In the genomic region with DNA sequence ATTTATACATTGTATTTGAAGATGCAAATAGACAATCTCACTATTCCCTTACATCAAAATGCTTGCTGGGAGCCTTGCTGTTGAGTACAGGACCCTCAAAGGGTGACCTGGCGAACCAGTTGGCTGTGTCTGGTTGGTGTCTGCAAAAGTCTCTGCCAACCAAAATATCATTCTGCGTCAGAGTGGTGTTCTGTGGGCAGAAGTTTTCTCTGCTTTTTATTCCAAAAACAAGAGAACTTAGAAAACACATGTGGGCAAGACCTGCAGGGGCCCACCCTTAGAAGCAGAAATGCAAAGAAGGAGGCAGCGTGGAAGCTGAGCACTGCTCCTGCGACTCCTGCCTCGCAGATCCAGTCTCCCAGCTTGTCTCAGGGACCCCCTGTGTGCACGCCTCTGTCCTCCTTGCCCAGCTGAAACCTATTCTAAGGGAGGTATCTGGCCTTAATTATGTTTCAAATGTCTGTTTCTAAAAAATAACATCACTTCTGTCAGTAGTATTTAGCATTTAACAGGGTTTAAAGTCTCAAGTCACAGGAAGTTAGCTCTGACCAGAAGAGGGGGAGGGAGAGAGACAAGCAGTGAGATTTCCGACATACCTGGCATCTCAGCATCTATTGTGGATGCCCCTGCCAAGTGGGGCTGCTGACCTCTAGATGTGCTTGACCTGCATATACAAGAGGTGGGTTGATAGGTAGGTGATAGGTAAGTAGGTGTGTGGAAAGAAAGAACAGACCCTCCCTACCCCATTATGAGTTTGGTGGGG, we compare ENCODE assay signal across 31 cellular contexts.
DNase-seq lines count a peak whose midpoint lies in the region; TF ChIP-seq lines count a peak whose summit lies in the region.
"Had no signal": no experiment of that assay in that cellular context is flagged by ENCODE, and none has a peak within 500 bp of the region (broad histone marks: within the 10 kb centered on the region; RNA-seq: fewer than 3 reads in every experiment).

No MANE protein-coding gene starts in this region.

- no peak overlapping the region for H3K4ac ChIP-seq in H9 (ENCODE audit: low read depth, low read length)

- peaks cover 0 to 5% (median 2%) of the 10 kb centered on the region in 3 experiments; a peak in 2 of 7 replicates for H3K36me3 Mint-ChIP-seq in H9 (ENCODE audit: insufficient read depth in 1 of 3, low read depth in 3 of 3)
- H3K36me3 Mint-ChIP-seq in osteocyte (ENCODE audit: unreplicated experiment), result peaks cover 15% of the 10 kb centered on the region
- H3K36me3 Mint-ChIP-seq: activated naive CD4-positive, alpha-beta T cell treated with anti-CD3 and anti-CD28 coated beads, Interleukin-2, amount 50 U/mL, for 72 hours had no signal

- peaks cover 65 to 67% of the 10 kb centered on the region in 2 experiments for H3K4me1 Mint-ChIP-seq in H9
- peaks cover 66% of the 10 kb centered on the region for H3K4me1 Mint-ChIP-seq in osteocyte (ENCODE audit: unreplicated experiment)

- peak overlapping the region; percentile 41 to 80 (median 60); a peak in 6 of 7 replicates for H3K27ac Mint-ChIP-seq in H9
- peak overlapping the region; percentile 84 for H3K27ac Mint-ChIP-seq in osteocyte (ENCODE audit: unreplicated experiment)
- H3K27ac Mint-ChIP-seq: activated naive CD4-positive, alpha-beta T cell treated with anti-CD3 and anti-CD28 coated beads, Interleukin-2, amount 50 U/mL, for 72 hours; CD4-positive, alpha-beta T cell; nephron progenitor cell had no signal

- no peak overlapping the region for H3K18ac ChIP-seq in H9 (ENCODE audit: insufficient read length, low read depth, low read length)

- H3K27me3 Mint-ChIP-seq in H9 (ENCODE audit: low read depth) (no peaks in the 10 kb centered on the region), osteocyte (ENCODE audit: unreplicated experiment) (no peaks in the 10 kb centered on the region)

- H4K5ac ChIP-seq in H9 (ENCODE audit: insufficient read length, low read depth, low read length), result no peak overlapping the region

- no peak overlapping the region for H2BK12ac ChIP-seq in H9 (ENCODE audit: insufficient read length, low read depth, low read length)

- H3K27ac ChIP-seq in H9 (ENCODE audit: insufficient read length, low read depth, low read length) (no peak overlapping the region), VCaP (peak overlapping the region; percentile 45; the same call in 1 of the 2 replicates), epithelial cell of prostate (peak overlapping the region; percentile 63), hepatocyte (no peak overlapping the region)
- H3K27ac ChIP-seq: A549, heart left ventricle, HL-60, ovary, suprapubic skin had no signal

- H2AFZ ChIP-seq in H9 (ENCODE audit: low read length) (no peak overlapping the region), hepatocyte (no peak overlapping the region)

- no peaks in the 10 kb centered on the region for H3K36me3 ChIP-seq in hepatocyte (replicated peaks; ENCODE audit: insufficient read depth, low read depth)
- H3K36me3 ChIP-seq: ovary had no signal

- H4K20me1 ChIP-seq in H9 (ENCODE audit: control insufficient read depth, insufficient read depth, insufficient read length) (no peaks in the 10 kb centered on the region), hepatocyte (ENCODE audit: insufficient read depth, poor library complexity, severe bottlenecking) (no peaks in the 10 kb centered on the region)

- WGBS in H9 (ENCODE audit: extremely low coverage, insufficient read length, low lambda C conversion rate), result no CpG with 5 or more reads among the region's 7 CpGs
- 89% methylated on average over 7 of the region's 7 CpGs for WGBS in hepatocyte (ENCODE audit: low lambda C conversion rate, missing lambda C conversion rate)

- H3K4me1 ChIP-seq in H9 (ENCODE audit: insufficient read depth, low read length) (peaks cover 12% of the 10 kb centered on the region), hepatocyte (ENCODE audit: insufficient read depth) (peaks cover 3% of the 10 kb centered on the region)

- no peak overlapping the region for H3K23ac ChIP-seq in H9 (ENCODE audit: insufficient read length, low read depth, low read length)

- H3K56ac ChIP-seq in H9 (ENCODE audit: insufficient read length, low read depth, low read length), result no peak overlapping the region

- TF ChIP-seq CTCF in H9 (conservative IDR thresholded peaks at IDR 0.05) (no peak), VCaP (conservative IDR thresholded peaks at IDR 0.05) (no peak), osteocyte (IDR thresholded peaks at IDR 0.05) (no peak), hepatocyte (IDR thresholded peaks at IDR 0.05; ENCODE audit: poor library complexity) (no peak)

- H4K8ac ChIP-seq in H9 (replicated peaks; ENCODE audit: insufficient read length, low read depth, low read length), result no peak overlapping the region

- H3K27me3 ChIP-seq in H9 (ENCODE audit: insufficient read depth, low read length) (no peaks in the 10 kb centered on the region), hepatocyte (no peaks in the 10 kb centered on the region)
- H3K27me3 ChIP-seq: heart left ventricle, ovary, suprapubic skin had no signal

- no peak overlapping the region for H2AK5ac ChIP-seq in H9 (ENCODE audit: insufficient read length, low read length)

- H3K9me2 ChIP-seq in hepatocyte (replicated peaks; ENCODE audit: insufficient read depth), result no peaks in the 10 kb centered on the region

- H3K79me1 ChIP-seq in H9 (ENCODE audit: insufficient read depth, low read depth, low read length, poor library complexity, severe bottlenecking), result no peaks in the 10 kb centered on the region

- H3K14ac ChIP-seq in H9 (ENCODE audit: insufficient read depth, low read length), result no peak overlapping the region

- H3K23me2 ChIP-seq in H9 (ENCODE audit: insufficient read length, low read depth, low read length, poor library complexity, severe bottlenecking), result no peaks in the 10 kb centered on the region

- no peaks in the 10 kb centered on the region for H3K9me3 Mint-ChIP-seq in H9
- H3K9me3 Mint-ChIP-seq in osteocyte (ENCODE audit: unreplicated experiment), result no peaks in the 10 kb centered on the region
- H3K9me3 Mint-ChIP-seq: activated naive CD4-positive, alpha-beta T cell treated with anti-CD3 and anti-CD28 coated beads, Interleukin-2, amount 50 U/mL, for 72 hours; CD4-positive, alpha-beta T cell; nephron progenitor cell had no signal

- H3T11ph ChIP-seq in H9 (ENCODE audit: low read length), result no peak overlapping the region

- H2BK15ac ChIP-seq in H9 (ENCODE audit: low read depth, low read length), result no peak overlapping the region

- H2BK120ac ChIP-seq in H9 (ENCODE audit: low read depth, low read length, poor library complexity, severe bottlenecking), result no peak overlapping the region

- no peak overlapping the region for H2BK20ac ChIP-seq in H9 (ENCODE audit: low read depth, low read length, poor library complexity, severe bottlenecking)

- DNase-seq in H9 (no peak), epithelial cell of prostate (ENCODE audit: low read depth, low spot score) (no peak), osteocyte (ENCODE audit: extremely low spot score, unreplicated experiment) (no peak), hepatocyte (ENCODE audit: low spot score) (no peak), C1 segment of cervical spinal cord (lab: John Stamatoyannopoulos, UW) (no peak), ecto neural progenitor cell (ENCODE audit: low spot score) (no peak), T1000 (lab: John Stamatoyannopoulos, UW) (no peak)
- DNase-seq: activated CD4-positive, alpha-beta T cell treated with anti-CD3 and anti-CD28 coated beads for 48 hours; AML-193; amygdala; CD4-positive, alpha-beta T cell; effector CD8-positive, alpha-beta T cell; erythroblast; foreskin fibroblast; GOT3; heart left ventricle; Kasumi-1; NCI-H1417 treated with DMSO at 0.1 percent for 48 hours; NCI-H2029 treated with DMSO at 0.1 percent for 48 hours; NCI-H69; nephron progenitor cell; ovary; SHP77; small intestine; stimulated activated naive CD4-positive, alpha-beta T cell treated with Interleukin-2 at 50 U/mL for 16 hours had no signal

- H3K4me3 ChIP-seq in hepatocyte, result no peak overlapping the region
- H3K4me3 ChIP-seq: A549, heart left ventricle, lung, ovary, suprapubic skin had no signal

- H4K91ac ChIP-seq in H9 (ENCODE audit: insufficient read length, low read depth, low read length), result no peak overlapping the region

- no peak overlapping the region for H2BK5ac ChIP-seq in H9 (ENCODE audit: insufficient read length, low read length)

- H3K4me2 ChIP-seq in H9 (ENCODE audit: insufficient read depth, insufficient read length, low read length), result peak overlapping the region; percentile 26
- H3K4me2 ChIP-seq in hepatocyte, result no peak overlapping the region
- H3K4me2 ChIP-seq: A549 had no signal

- H3K4me3 Mint-ChIP-seq in H9 (no peak overlapping the region), osteocyte (ENCODE audit: unreplicated experiment) (peak overlapping the region; percentile 44)
- H3K4me3 Mint-ChIP-seq: CD4-positive, alpha-beta T cell; nephron progenitor cell had no signal

- H3K9me3 ChIP-seq in H9 (ENCODE audit: control insufficient read depth, low read depth, low read length), result no peaks in the 10 kb centered on the region
- no peaks in the 10 kb centered on the region for H3K9me3 ChIP-seq in hepatocyte (ENCODE audit: low read depth)
- H3K9me3 ChIP-seq: A549, heart left ventricle, ovary, suprapubic skin had no signal

- H3K79me2 ChIP-seq in H9 (ENCODE audit: insufficient read depth, low read length) (no peaks in the 10 kb centered on the region), hepatocyte (no peaks in the 10 kb centered on the region)

- H3K9ac ChIP-seq in H9 (ENCODE audit: extremely low read depth, insufficient read length, low read length), result no peak overlapping the region

Comparison
In these comparisons a context has a peak if more than half of its experiments do, and no peak if none do; other contexts are left out.
1. H3K27ac ChIP-seq: peak in VCaP (single experiment) and epithelial cell of prostate (single experiment); none in H9 (single experiment) and hepatocyte (single experiment).